8 cellular contexts compared by ENCODE assay signal in the genomic region with DNA sequence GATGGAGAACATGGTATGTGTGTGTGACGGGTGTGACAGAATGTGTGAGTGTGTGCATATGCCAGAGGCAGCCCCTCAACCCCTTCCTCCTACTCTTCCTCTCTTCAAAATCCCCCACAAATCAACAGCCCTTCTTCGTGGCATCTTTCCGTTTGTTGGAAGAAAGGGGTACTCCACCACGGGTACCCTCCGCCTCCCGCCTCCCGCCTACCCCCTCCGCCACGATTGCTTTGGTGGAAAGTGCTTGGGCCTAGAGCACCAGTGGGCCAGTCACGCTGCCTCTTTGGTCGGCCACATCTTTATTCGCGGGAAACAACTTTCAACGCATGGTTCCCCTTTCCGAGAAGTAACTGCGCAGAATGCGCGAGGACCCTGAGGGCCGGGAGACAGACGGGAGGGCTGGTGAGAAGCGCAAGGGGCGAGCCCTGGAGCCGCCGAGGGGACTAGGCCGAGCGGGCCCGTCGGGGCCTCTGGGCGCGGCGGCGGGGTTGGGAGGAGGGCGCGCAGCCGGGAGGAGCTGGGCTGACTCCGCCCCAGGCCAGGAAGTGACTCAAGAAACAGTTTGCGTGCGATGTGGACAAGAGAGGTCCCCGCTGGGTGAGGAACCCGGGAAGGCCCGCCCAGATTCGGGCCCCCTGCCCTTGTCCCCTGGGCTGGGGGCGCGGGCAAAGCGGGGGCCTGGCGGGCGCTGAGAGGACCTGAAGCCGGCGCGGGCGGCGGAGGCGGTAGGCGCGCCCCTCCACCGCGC. TPM values are rescaled to one million over a fixed set of nuclear protein-coding genes. Genes with fewer than 3 reads are reported as not detected.
DNase-seq lines count a peak whose midpoint lies in the region; ATAC-seq, FAIRE-seq and TF ChIP-seq lines count a peak whose summit lies in the region.

A gene (minus strand): TSS at position 274 of the 748 bp plus-strand sequence. CDS start 614 bp downstream, outside the sequence.
A gene (plus strand): TSS at position 560 of the 748 bp plus-strand sequence. CDS start 777 bp downstream, outside the sequence.

- intact Hi-C loops in T-helper 1 cell treated with Interleukin-12 subunit alpha and Interleukin-12 subunit beta and Interleukin-4 antibody, amounts not matched to agents 30 ng/mL and 1 ng/mL, for 36 hours (cut with micrococcal nuclease) = loop anchor here (1.0 to 5.0 kb wide), 2 partner anchors 244 to 337 kb away; a partner anchor contains a TSS
- intact Hi-C loops in right cardiac atrium (cut with DNase I) (loop anchor here (2.0 to 10.0 kb wide), 4 partner anchors 62 to 97 kb away; a partner anchor contains a TSS), uterus (cut with DNase I; ENCODE audit: low total_unique reads) (loop anchor here (5.0 to 10.0 kb wide), 3 partner anchors 62 to 195 kb away; a partner anchor contains a TSS)

- H3K27ac ChIP-seq in right cardiac atrium (ENCODE audit: low read length) (peak within 1 kb of the TSS; percentile 92), uterus (peak within 1 kb of the TSS; percentile 85 to 95)

- TF ChIP-seq CTCF in uterus (IDR thresholded peaks at IDR 0.05) = peak in 1 of 4 experiments; percentile 32

- H3K4me3 ChIP-seq in right cardiac atrium (ENCODE audit: low read length) (peak within 1 kb of the TSS; percentile 78), uterus (peak within 1 kb of the TSS; percentile 62 to 82)

- H3K4me1 ChIP-seq in right cardiac atrium (ENCODE audit: control insufficient read depth, insufficient read depth, low read length) (no peaks in the 10 kb centered on the region), uterus (peaks cover 0 to 11% of the 10 kb centered on the region in 2 donors)

- peak; percentile 83 for TF ChIP-seq POLR2A in GM12891 (IDR thresholded peaks at IDR 0.05; ENCODE audit: low read depth, low read length)
- peak; percentile 84 to 97 for TF ChIP-seq POLR2A in uterus (IDR thresholded peaks at IDR 0.05)

- ATAC-seq in HG02610 (IDR thresholded peaks at IDR 0.05; ENCODE audit: unreplicated experiment) (peak; percentile 87), right cardiac atrium (peak; percentile 85 to 90)

- H3K9me3 ChIP-seq in right cardiac atrium (ENCODE audit: control insufficient read depth, low read length) = no peaks in the 10 kb centered on the region
- H3K9me3 ChIP-seq in uterus = no peaks in the 10 kb centered on the region

- no peaks in the 10 kb centered on the region for H3K36me3 ChIP-seq in uterus

- no peaks in the 10 kb centered on the region for H3K27me3 ChIP-seq in right cardiac atrium (ENCODE audit: control insufficient read depth, insufficient read depth)
- no peaks in the 10 kb centered on the region for H3K27me3 ChIP-seq in uterus

- FAIRE-seq in GM12891 (lab: Jason Lieb, UNC) = peak; percentile 87

- DNase-seq in GM12891 (ENCODE audit: insufficient read length, low spot score) = peak; percentile 98
- DNase-seq in NCI-H1048 (lab: John Stamatoyannopoulos, UW) = peak; percentile 24
- peak; percentile 93 for DNase-seq in amniotic stem cell (lab: John Stamatoyannopoulos, UW)
- peak; percentile 94 to 96 (median 96) for DNase-seq in right cardiac atrium
- DNase-seq in putamen (ENCODE audit: low spot score) = peak; percentile 85
- peak; percentile 91 to 94 for DNase-seq in uterus

- 4% methylated on average over 57 of the region's 57 CpGs for WGBS in right cardiac atrium

TF ChIP-seq in GM12891, 5 proteins besides CTCF, POLR2A, EP300 and RAD21:
- TF ChIP-seq POU2F2 (IDR thresholded peaks at IDR 0.05; ENCODE audit: low read depth, low read length) (no peak), PAX5 (IDR thresholded peaks at IDR 0.05; ENCODE audit: insufficient read depth, low read length, severe bottlenecking) (no peak), SPI1 (IDR thresholded peaks at IDR 0.05; ENCODE audit: low read depth, low read length) (peak; percentile 55), POLR2AphosphoS5 (IDR thresholded peaks at IDR 0.05; ENCODE audit: low read depth, low read length) (no peak; the same call in 1 of the 2 replicates), TAF1 (IDR thresholded peaks at IDR 0.05; ENCODE audit: low read depth, low read length) (peak; percentile 79; the same call in 1 of the 2 replicates)

RNA-seq across cellular contexts. Expression of the first gene that starts in this region (rescaled TPM):
- 9.0 TPM for polyA plus RNA-seq in GM12891 (2012; ENCODE audit: low read depth, missing spikeins)
- 17.7 and 18.5 TPM in 2 replicates for total RNA-seq in T-helper 1 cell treated with Interleukin-12 subunit alpha and Interleukin-12 subunit beta and Interleukin-4 antibody, amounts not matched to agents 30 ng/mL and 1 ng/mL, for 36 hours
- total RNA-seq in right cardiac atrium (1 to 10 TPM; 1.6 to 3.1 (median 2.7) TPM), uterus (1 to 10 TPM in 3 of 4 donors, not detected in 1; 1.3 to 3.3 (median 3.2) TPM)
- 1.3 TPM for polyA plus RNA-seq in right cardiac atrium

RNA-seq across cellular contexts. Expression of the second gene that starts in this region (rescaled TPM):
- 25.1 TPM for polyA plus RNA-seq in GM12891 (2012; ENCODE audit: low read depth, missing spikeins)
- total RNA-seq in T-helper 1 cell treated with Interleukin-12 subunit alpha and Interleukin-12 subunit beta and Interleukin-4 antibody, amounts not matched to agents 30 ng/mL and 1 ng/mL, for 36 hours = 97.9 and 101 TPM in 2 replicates
- total RNA-seq in right cardiac atrium (10 to 100 TPM; 23.4 to 27.7 (median 26.0) TPM), uterus (10 to 100 TPM; 16.5 to 88.6 (median 66.1) TPM)
- polyA plus RNA-seq in right cardiac atrium = 19.1 TPM

Comparison
In these comparisons a context has a peak if more than half of its experiments do, and no peak if none do; other contexts are left out.
1. Peak in every context shown above with its lines: DNase-seq, ATAC-seq, H3K4me3 ChIP-seq and H3K27ac ChIP-seq.
2. DNase-seq: peak in every context shown above with its lines; median percentile 98 in GM12891; 96 in right cardiac atrium; 93 in amniotic stem cell; 92 in uterus; 85 in putamen; 24 in NCI-H1048.